Comparison of ENCODE assay signal across 22 cellular contexts in the genomic region with DNA sequence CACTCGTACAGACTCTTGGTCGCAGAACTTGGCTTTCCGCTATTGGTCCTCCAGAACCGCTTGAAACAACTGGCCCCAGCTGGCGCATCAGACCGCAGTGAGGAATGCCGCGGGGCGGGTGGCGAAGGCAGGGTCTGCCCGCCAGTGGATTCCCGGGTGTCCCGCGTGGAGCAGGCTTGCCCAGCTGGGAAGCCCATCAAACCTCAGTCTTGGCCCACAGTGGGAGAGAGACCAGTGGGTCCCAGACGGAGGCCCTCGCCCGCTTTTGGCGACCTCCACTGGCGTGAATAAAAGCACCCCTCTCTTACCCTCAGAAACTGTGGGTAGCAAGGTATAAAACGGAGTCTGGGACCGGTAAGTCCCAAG. TPM values are rescaled to one million over a fixed set of nuclear protein-coding genes. Genes with fewer than 3 reads are reported as not detected.
DNase-seq lines count a peak whose midpoint lies in the region; ATAC-seq, FAIRE-seq and TF ChIP-seq lines count a peak whose summit lies in the region.
"Had no signal": no experiment of that assay in that cellular context is flagged by ENCODE, and none has a peak within 500 bp of the region (broad histone marks: within the 10 kb centered on the region; RNA-seq: fewer than 3 reads in every experiment).

No MANE protein-coding gene starts in this region.

- ATAC-seq in right cardiac atrium: no peak
- ATAC-seq: body of pancreas, HepG2, T-cell had no signal

- FAIRE-seq in endothelial cell of umbilical vein (lab: Jason Lieb, UNC): no peak
- FAIRE-seq: HepG2 had no signal

- peak overlapping the region; percentile 14 for H3K4me3 ChIP-seq in cardiac muscle cell
- H3K4me3 ChIP-seq in right cardiac atrium (ENCODE audit: low read length): no peak overlapping the region
- no peak overlapping the region for H3K4me3 ChIP-seq in endothelial cell of umbilical vein (replicated peaks in 1 of 3; ENCODE audit: insufficient read depth in 1 of 3, low read depth in 1 of 3, low read length in 3 of 3)
- H3K4me3 ChIP-seq: body of pancreas, colonic mucosa, GM23248, thoracic aorta had no signal

- WGBS in right cardiac atrium: 3% methylated on average over 21 of the region's 21 CpGs

- POLR2A ChIA-PET in endothelial cell of umbilical vein (lab: Charles Lee): no interaction called here

- peaks cover 37% of the 10 kb centered on the region for H3K4me1 Mint-ChIP-seq in nephron

- TF ChIP-seq POLR2A in endothelial cell of umbilical vein (IDR thresholded peaks at IDR 0.05; ENCODE audit: low read depth, low read length): no peak

- peak overlapping the region; percentile 6 to 55 (median 19) for H3K4me3 Mint-ChIP-seq in nephron
- H3K4me3 Mint-ChIP-seq: activated naive CD4-positive, alpha-beta T cell treated with anti-CD3 and anti-CD28 coated beads for 36 hours; CD4-positive, alpha-beta memory T cell; T-cell had no signal

- H3K36me3 Mint-ChIP-seq in nephron (ENCODE audit: low read depth): no peaks in the 10 kb centered on the region
- H3K36me3 Mint-ChIP-seq: CD4-positive, alpha-beta memory T cell; T-cell had no signal

- H3K9me3 ChIP-seq in cardiac muscle cell (ENCODE audit: low read depth): no peaks in the 10 kb centered on the region
- H3K9me3 ChIP-seq in right cardiac atrium (ENCODE audit: control insufficient read depth, low read length): no peaks in the 10 kb centered on the region
- H3K9me3 ChIP-seq in endothelial cell of umbilical vein (replicated peaks; ENCODE audit: control insufficient read depth, insufficient read depth, low read length): no peaks in the 10 kb centered on the region
- H3K9me3 ChIP-seq: body of pancreas, colonic mucosa, thoracic aorta had no signal

- DNase-seq in cardiac muscle cell (ENCODE audit: low read depth in 1 of 2, low spot score in 1 of 2): peak in 1 of 2 donors; percentile 47
- no peak for DNase-seq in right cardiac atrium
- no peak for DNase-seq in endothelial cell of umbilical vein (ENCODE audit: low read depth, low spot score)
- DNase-seq in NCI-H748 (lab: John Stamatoyannopoulos, UW; ENCODE audit: unreplicated experiment): no peak
- DNase-seq in NCI-H345 (lab: John Stamatoyannopoulos, UW): no peak
- no peak for DNase-seq in UCSD-AML1 (lab: John Stamatoyannopoulos, UW; ENCODE audit: unreplicated experiment)
- no peak for DNase-seq in HCEC 1CT
- DNase-seq: activated CD4-positive, alpha-beta T cell treated with anti-CD3 and anti-CD28 coated beads, Interleukin-2, amount 50 U/mL, for 48 hours; activated naive CD4-positive, alpha-beta T cell treated with anti-CD3 and anti-CD28 coated beads for 36 hours; activated T-cell treated with anti-CD3 and anti-CD28 coated beads, Interleukin-2, amount 50 U/mL, for 1 hour; body of pancreas; CD4-positive, alpha-beta memory T cell; colonic mucosa; DND-41; foreskin fibroblast; GM23248; T-cell; WERI-Rb-1 had no signal

- H3K27me3 Mint-ChIP-seq in nephron (ENCODE audit: low read depth): peaks cover 96% of the 10 kb centered on the region

- peaks cover 90% of the 10 kb centered on the region for H3K27me3 ChIP-seq in cardiac muscle cell
- H3K27me3 ChIP-seq in right cardiac atrium (ENCODE audit: control insufficient read depth, insufficient read depth): peaks cover 3% of the 10 kb centered on the region
- peaks cover 96 to 99% of the 10 kb centered on the region in 2 experiments for H3K27me3 ChIP-seq in endothelial cell of umbilical vein (ENCODE audit: control insufficient read depth in 2 of 2, insufficient read depth in 2 of 2, low read length in 2 of 2)

- H3K36me3 ChIP-seq in cardiac muscle cell (no peaks in the 10 kb centered on the region), endothelial cell of umbilical vein (ENCODE audit: control insufficient read depth in 2 of 2, extremely low read depth in 1 of 2, insufficient read depth in 2 of 2, low read length in 2 of 2) (no peaks in the 10 kb centered on the region)
- H3K36me3 ChIP-seq: colonic mucosa, thoracic aorta, WERI-Rb-1 had no signal

- no peak for TF ChIP-seq CTCF in cardiac muscle cell (IDR thresholded peaks at IDR 0.05; ENCODE audit: low read depth, low read length)
- TF ChIP-seq CTCF in endothelial cell of umbilical vein (IDR thresholded peaks at IDR 0.05; ENCODE audit: extremely low read depth in 1 of 2, insufficient read depth in 1 of 2, low read depth in 1 of 2, low read length in 2 of 2): no peak
- no peak for TF ChIP-seq CTCF in nephron (IDR thresholded peaks at IDR 0.05; ENCODE audit: unreplicated experiment in 3 of 3)

- no peaks in the 10 kb centered on the region for H3K79me2 ChIP-seq in endothelial cell of umbilical vein (ENCODE audit: control insufficient read depth, insufficient read depth, low read length)

- no peaks in the 10 kb centered on the region for H3K9me1 ChIP-seq in endothelial cell of umbilical vein (replicated peaks; ENCODE audit: control insufficient read depth, extremely low read depth, insufficient read depth, low read length)

- CTCF ChIA-PET in endothelial cell of umbilical vein (lab: Charles Lee): interaction anchor here (1.3 kb wide), 1 partner anchor 136 kb away, joined by 3 read pairs; no protein-coding TSS in a partner anchor

- intact Hi-C loops in right cardiac atrium (cut with DNase I) (no loop called here), endothelial cell of umbilical vein (cut with micrococcal nuclease) (loop anchor here (5.0 kb wide), 1 partner anchor 72 kb away; no protein-coding TSS in a partner anchor)

- peaks cover 17% of the 10 kb centered on the region for H3K4me1 ChIP-seq in cardiac muscle cell (ENCODE audit: low read depth)
- no peaks in the 10 kb centered on the region for H3K4me1 ChIP-seq in right cardiac atrium (ENCODE audit: control insufficient read depth, insufficient read depth, low read length)
- H3K4me1 ChIP-seq in endothelial cell of umbilical vein (ENCODE audit: control insufficient read depth, extremely low read depth, insufficient read depth, low read length): no peaks in the 10 kb centered on the region
- H3K4me1 ChIP-seq: colonic mucosa had no signal

- no peak overlapping the region for H3K4me2 ChIP-seq in endothelial cell of umbilical vein (ENCODE audit: insufficient read depth, low read length)

- H3K27ac Mint-ChIP-seq in nephron: no peak overlapping the region
- H3K27ac Mint-ChIP-seq: activated naive CD4-positive, alpha-beta T cell treated with anti-CD3 and anti-CD28 coated beads for 36 hours; CD4-positive, alpha-beta memory T cell; T-cell had no signal

- no TSS peak for BruUV-seq in endothelial cell of umbilical vein (replicated peaks; lab: Mats Ljungman, UMichigan)

- H2AFZ ChIP-seq in endothelial cell of umbilical vein (ENCODE audit: low read depth, low read length): no peak overlapping the region
- H2AFZ ChIP-seq: GM23248 had no signal

- no peak overlapping the region for H3K27ac ChIP-seq in cardiac muscle cell
- no peak overlapping the region for H3K27ac ChIP-seq in right cardiac atrium (ENCODE audit: low read length)
- no peak overlapping the region for H3K27ac ChIP-seq in endothelial cell of umbilical vein (ENCODE audit: insufficient read depth, low read depth, low read length)
- H3K27ac ChIP-seq: body of pancreas, colonic mucosa, GM23248, thoracic aorta, WERI-Rb-1 had no signal

- H3K9ac ChIP-seq in endothelial cell of umbilical vein (replicated peaks; ENCODE audit: extremely low read depth, insufficient read depth, low read length): no peak overlapping the region
- H3K9ac ChIP-seq: GM23248 had no signal

- dilution Hi-C loops in endothelial cell of umbilical vein (cut with MboI; ENCODE audit: extremely low pct_ligation_motif_present, low sequenced_read_pairs): no loop called here

- H3K9me3 Mint-ChIP-seq in nephron: peaks cover 11% of the 10 kb centered on the region
- H3K9me3 Mint-ChIP-seq: activated naive CD4-positive, alpha-beta T cell treated with anti-CD3 and anti-CD28 coated beads for 36 hours had no signal

- H4K20me1 ChIP-seq in endothelial cell of umbilical vein (replicated peaks; ENCODE audit: control insufficient read depth, extremely low read depth, insufficient read depth, low read length): no peaks in the 10 kb centered on the region

TF ChIP-seq in endothelial cell of umbilical vein, 7 proteins besides CTCF, POLR2A, EP300 and RAD21:
- TF ChIP-seq EZH2 (IDR thresholded peaks at IDR 0.05; ENCODE audit: borderline replicate concordance, low read depth, low read length, severe bottlenecking): peak; percentile 62
- TF ChIP-seq, protein P1, sequence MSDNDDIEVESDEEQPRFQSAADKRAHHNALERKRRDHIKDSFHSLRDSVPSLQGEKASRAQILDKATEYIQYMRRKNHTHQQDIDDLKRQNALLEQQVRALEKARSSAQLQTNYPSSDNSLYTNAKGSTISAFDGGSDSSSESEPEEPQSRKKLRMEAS (IDR thresholded peaks at IDR 0.05; ENCODE audit: insufficient read depth, insufficient read length): no peak

RNA-seq across cellular contexts. Expression of a gene that starts 3.9 kb away (rescaled TPM):
- total RNA-seq in cardiac muscle cell (0.18 and 0.35 TPM in 2 replicates), right cardiac atrium (not detected), endothelial cell of umbilical vein (not detected in 2 replicates)
- polyA plus RNA-seq in cardiac muscle cell (0.47 and 1.9 TPM in 2 replicates), right cardiac atrium (not detected), endothelial cell of umbilical vein (not detected in 2 replicates)
- polyA plus RNA-seq in endothelial cell of umbilical vein (2011; cell fraction: cytosol; rRNA removed): not detected in 2 replicates
- polyA plus RNA-seq in endothelial cell of umbilical vein (2011; cell fraction: nucleus; rRNA removed): not detected in 2 replicates
- polyA plus RNA-seq in endothelial cell of umbilical vein (2012): not detected in 2 replicates
- polyA minus RNA-seq in endothelial cell of umbilical vein: not detected in 2 replicates
- polyA minus RNA-seq in endothelial cell of umbilical vein (2011; cell fraction: cytosol; rRNA and poly(A)+ RNA removed): not detected
- polyA minus RNA-seq in endothelial cell of umbilical vein (2011; cell fraction: nucleus; rRNA and poly(A)+ RNA removed): not detected in 2 replicates
- total RNA-seq: activated naive CD4-positive, alpha-beta T cell treated with anti-CD3 and anti-CD28 coated beads for 36 hours; body of pancreas; CD4-positive, alpha-beta memory T cell; colonic mucosa; GM23248; HepG2; lower leg skin; T-cell; thoracic aorta had no signal
- polyA plus RNA-seq: CD4-positive, alpha-beta memory T cell; GM23248; HepG2 had no signal
